In the genomic region with DNA sequence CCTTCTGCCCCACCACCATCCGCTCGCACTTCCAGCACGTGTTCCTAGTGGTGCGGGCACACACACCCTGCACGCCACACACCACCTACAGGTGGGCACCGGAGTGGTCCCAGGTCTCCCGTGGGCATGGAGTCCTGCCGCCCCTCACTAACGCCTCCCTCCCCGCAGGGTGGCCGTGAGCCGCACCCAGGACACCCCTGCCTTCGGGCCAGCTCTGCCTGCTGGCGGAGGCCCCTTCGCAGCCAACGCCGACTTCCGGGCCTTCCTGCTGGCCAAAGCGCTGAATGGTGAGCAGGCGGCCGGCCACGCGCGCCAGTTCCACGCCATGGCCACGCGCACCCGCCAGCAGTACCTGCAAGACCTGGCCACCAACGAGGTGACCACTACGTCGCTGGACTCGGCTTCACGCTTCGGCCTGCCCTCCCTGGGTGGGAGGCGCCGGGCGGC, we compare ENCODE assay signal across 12 cellular contexts.
"Had no signal": no experiment of that assay in that cellular context is flagged by ENCODE, and none has a peak within 500 bp of the region (broad histone marks: within the 10 kb centered on the region; RNA-seq: fewer than 3 reads in every experiment).

No MANE protein-coding gene starts in this region.

- ATAC-seq: activated CD4-positive, alpha-beta T cell treated with anti-CD3 and anti-CD28 coated beads for 36 hours; activated T-cell treated with anti-CD3 and anti-CD28 coated beads, Interleukin-2, amount 50 U/mL, for 72 hours; T-cell had no signal

- H3K9me3 ChIP-seq: ovary, sigmoid colon had no signal

- H3K27ac ChIP-seq: foreskin keratinocyte had no signal

- DNase-seq: activated CD4-positive, alpha-beta memory T cell treated with anti-CD3 and anti-CD28 coated beads, Interleukin-2, amount 10 ng/mL, durations not matched to agents 7 days and 5 days; activated CD4-positive, alpha-beta T cell treated with anti-CD3 and anti-CD28 coated beads for 36 hours; activated naive CD8-positive, alpha-beta T cell treated with anti-CD3 and anti-CD28 coated beads for 36 hours; activated T-cell treated with anti-CD3 and anti-CD28 coated beads, Interleukin-2, amount 50 U/mL, for 72 hours; effector CD8-positive, alpha-beta T cell; immature natural killer cell; sigmoid colon; stimulated activated CD4-positive, alpha-beta T cell treated with anti-CD3 and anti-CD28 coated beads, Interleukin-12 subunit alpha, Interleukin-12 subunit beta, amount 100 ng/mL, for 4 hours; stimulated activated CD4-positive, alpha-beta T cell treated with anti-CD3 and anti-CD28 coated beads, Interleukin-2, amount 100 ng/mL, for 24 hours; T-cell had no signal

- H3K36me3 ChIP-seq: ovary had no signal

- H3K27me3 ChIP-seq: foreskin keratinocyte, ovary, sigmoid colon had no signal
